Comparison of ENCODE assay signal across 19 cellular contexts in the genomic region with DNA sequence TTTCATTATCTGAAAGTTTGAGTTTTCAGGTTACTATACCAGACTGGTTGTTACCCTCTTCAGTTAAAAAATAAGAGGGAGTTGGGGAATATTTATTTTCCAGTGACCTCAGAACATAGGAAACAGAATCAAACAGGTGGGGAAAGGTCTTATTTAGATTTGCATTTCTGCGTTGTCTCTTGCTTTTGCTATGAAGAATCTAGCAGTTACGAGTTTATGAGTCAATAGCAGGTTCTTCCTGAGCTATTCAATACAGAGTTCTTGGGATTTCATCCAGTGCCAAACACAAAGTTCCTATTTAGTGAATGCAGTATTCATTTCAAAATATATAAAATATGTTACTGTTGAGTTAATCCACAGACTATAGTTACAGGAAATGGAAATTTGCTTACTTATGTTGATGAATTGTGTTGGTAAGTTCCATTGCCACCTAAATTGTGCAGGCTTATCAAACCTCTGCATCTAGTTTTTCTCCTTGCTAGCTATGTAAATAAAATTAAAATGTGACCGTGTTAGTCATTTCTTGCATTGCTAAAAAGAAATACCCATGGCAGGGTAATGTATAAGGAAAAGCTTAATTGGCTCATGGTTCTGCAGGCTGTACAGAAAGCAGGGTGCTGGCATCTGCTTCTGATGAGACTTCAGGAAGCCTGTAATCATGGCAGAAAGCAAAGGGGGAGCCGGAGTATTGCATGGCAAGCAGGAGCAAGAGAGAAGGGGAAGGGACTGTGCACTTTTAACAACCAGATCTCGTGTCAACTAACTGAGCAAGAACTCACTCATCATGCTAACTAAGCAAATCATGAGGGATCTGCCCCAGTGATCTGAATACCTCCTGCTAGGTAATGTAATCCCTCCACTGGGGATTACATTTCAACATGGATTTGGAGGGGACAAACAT.
DNase-seq lines count a peak whose midpoint lies in the region; ATAC-seq, FAIRE-seq and TF ChIP-seq lines count a peak whose summit lies in the region.
"Had no signal": no experiment of that assay in that cellular context is flagged by ENCODE, and none has a peak within 500 bp of the region (broad histone marks: within the 10 kb centered on the region; RNA-seq: fewer than 3 reads in every experiment).

No MANE protein-coding gene starts in this region.

- no peak overlapping the region for H3K4me3 Mint-ChIP-seq in GM23338
- H3K4me3 Mint-ChIP-seq: CD4-positive, alpha-beta memory T cell; naive thymus-derived CD8-positive, alpha-beta T cell; T-cell had no signal

- CTCF ChIA-PET in A673 (lab: Charles Lee) = no interaction called here

- H3K27ac ChIP-seq in A673 (ENCODE audit: low read depth, low read length, poor library complexity, severe bottlenecking) = peak overlapping the region; percentile 65
- no peak overlapping the region for H3K27ac ChIP-seq in GM23338 (ENCODE audit: low read depth)
- H3K27ac ChIP-seq: prostate gland, upper lobe of left lung had no signal

- no peaks in the 10 kb centered on the region for H3K9me2 ChIP-seq in GM23338 (ENCODE audit: insufficient read depth)

- intact Hi-C loops in A673 (cut with micrococcal nuclease; ENCODE audit: unreplicated experiment) = loop anchor here (5.0 kb wide), 1 partner anchor 243 kb away; no protein-coding TSS in a partner anchor

- no peak overlapping the region for H3K4me3 ChIP-seq in A673 (ENCODE audit: low read depth, low read length, poor library complexity, severe bottlenecking)
- no peak overlapping the region for H3K4me3 ChIP-seq in GM23338
- H3K4me3 ChIP-seq: prostate gland, upper lobe of left lung had no signal

- POLR2A ChIA-PET in A673 (lab: Charles Lee; ENCODE audit: low non-redundant PET) = no interaction called here

- H3K9me3 Mint-ChIP-seq in GM23338 = no peaks in the 10 kb centered on the region
- H3K9me3 Mint-ChIP-seq: CD4-positive, alpha-beta memory T cell; naive thymus-derived CD8-positive, alpha-beta T cell; T-cell had no signal

- H3K4me1 Mint-ChIP-seq in GM23338 = peaks cover 10% of the 10 kb centered on the region; the same call in 2 of the 3 replicates
- H3K4me1 Mint-ChIP-seq: CD4-positive, alpha-beta memory T cell; T-cell had no signal

- H3K9me3 ChIP-seq in A673 (ENCODE audit: low read depth, low read length, poor library complexity, severe bottlenecking) = no peaks in the 10 kb centered on the region
- H3K9me3 ChIP-seq: prostate gland, upper lobe of left lung had no signal

- peaks cover 7% of the 10 kb centered on the region; the same call in 2 of the 3 replicates for H3K36me3 Mint-ChIP-seq in GM23338 (ENCODE audit: low read depth)

- TF ChIP-seq CTCF in A673 (conservative IDR thresholded peaks at IDR 0.05; ENCODE audit: low read depth, low read length) = no peak
- TF ChIP-seq CTCF in GM23338 (conservative IDR thresholded peaks at IDR 0.05; ENCODE audit: low read depth in 2 of 2) = 0 out of 4 replicates have a peak, but pooled peaks of 1 of the 2 experiments have one; percentile 12

- no peaks in the 10 kb centered on the region for H3F3A ChIP-seq in GM23338 (replicated peaks; ENCODE audit: low read depth)

- ATAC-seq in GM23338 = peak; percentile 70
- ATAC-seq: naive thymus-derived CD8-positive, alpha-beta T cell; stimulated activated naive CD8-positive, alpha-beta T cell treated with anti-CD3 and anti-CD28 coated beads, Interleukin-15, Interleukin-2, amounts not matched to agents 100 U/mL and 50 U/mL, for 24 hours; T-cell had no signal

- H3K36me3 ChIP-seq in A673 (ENCODE audit: insufficient read depth, low read length, poor library complexity, severe bottlenecking) (no peaks in the 10 kb centered on the region), GM23338 (ENCODE audit: insufficient read depth) (no peaks in the 10 kb centered on the region)
- H3K36me3 ChIP-seq: prostate gland had no signal

- H4K20me1 ChIP-seq in GM23338 (replicated peaks; ENCODE audit: insufficient read depth) = no peaks in the 10 kb centered on the region

- no peak for FAIRE-seq in RCC 7860 (lab: Jason Lieb, UNC)

- no peak overlapping the region for H2AFZ ChIP-seq in GM23338

- DNase-seq in A673 (ENCODE audit: low spot score) (peak; percentile 60), GM23338 (ENCODE audit: low spot score) (peak; percentile 23), NCI-H526 treated with DMSO at 0.1 percent for 48 hours (lab: John Stamatoyannopoulos, UW) (peak; percentile 98), fibroblast of gingiva (ENCODE audit: low read depth) (peak; percentile 39), AML-193 (lab: John Stamatoyannopoulos, UW) (no peak), DMS79 (lab: John Stamatoyannopoulos, UW) (no peak), NCI-H1417 (lab: John Stamatoyannopoulos, UW) (no peak), RCC 7860 (ENCODE audit: low spot score) (no peak)
- DNase-seq: activated effector memory CD4-positive, alpha-beta T cell treated with anti-CD3 and anti-CD28 coated beads, Interleukin-2, amount 50 U/mL, for 16 hours; aorta; CD4-positive, alpha-beta memory T cell; HCEC 1CT; naive thymus-derived CD8-positive, alpha-beta T cell; NCI-H2081; NCI-H774; stimulated activated naive CD8-positive, alpha-beta T cell treated with anti-CD3 and anti-CD28 coated beads, Interleukin-15, Interleukin-2, amounts not matched to agents 100 U/mL and 50 U/mL, for 24 hours; T-cell; upper lobe of left lung had no signal

- BruUV-seq in A673 (replicated peaks; lab: Mats Ljungman, UMichigan) = no TSS peak

- no peaks in the 10 kb centered on the region for H3K27me3 Mint-ChIP-seq in GM23338 (ENCODE audit: insufficient read depth, low read depth, poor library complexity)
- H3K27me3 Mint-ChIP-seq: CD4-positive, alpha-beta memory T cell; naive thymus-derived CD8-positive, alpha-beta T cell; T-cell had no signal

- H3K4me1 ChIP-seq in A673 (ENCODE audit: insufficient read depth, low read length, poor library complexity, severe bottlenecking) = peaks cover 25% of the 10 kb centered on the region
- peaks cover 13% of the 10 kb centered on the region; the same call in 1 of the 2 replicates for H3K4me1 ChIP-seq in GM23338 (ENCODE audit: insufficient read depth)
- H3K4me1 ChIP-seq: prostate gland, upper lobe of left lung had no signal

- H3K79me2 ChIP-seq in GM23338 (replicated peaks; ENCODE audit: insufficient read depth) = no peaks in the 10 kb centered on the region

- peak overlapping the region; percentile 41 for H3K27ac Mint-ChIP-seq in GM23338
- H3K27ac Mint-ChIP-seq: T-cell had no signal

- H3K27me3 ChIP-seq in A673 (replicated peaks; ENCODE audit: insufficient read depth, low read depth, low read length, poor library complexity) = no peaks in the 10 kb centered on the region
- no peaks in the 10 kb centered on the region for H3K27me3 ChIP-seq in GM23338 (ENCODE audit: insufficient read depth)
- H3K27me3 ChIP-seq: upper lobe of left lung had no signal

- no peak overlapping the region for H3K4me2 ChIP-seq in GM23338

TF ChIP-seq in GM23338, 12 proteins besides CTCF, POLR2A, EP300 and RAD21 (continues in another document):
- TF ChIP-seq NANOG (IDR thresholded peaks at IDR 0.05; ENCODE audit: borderline replicate concordance) = no peak
- TF ChIP-seq, protein P1, sequence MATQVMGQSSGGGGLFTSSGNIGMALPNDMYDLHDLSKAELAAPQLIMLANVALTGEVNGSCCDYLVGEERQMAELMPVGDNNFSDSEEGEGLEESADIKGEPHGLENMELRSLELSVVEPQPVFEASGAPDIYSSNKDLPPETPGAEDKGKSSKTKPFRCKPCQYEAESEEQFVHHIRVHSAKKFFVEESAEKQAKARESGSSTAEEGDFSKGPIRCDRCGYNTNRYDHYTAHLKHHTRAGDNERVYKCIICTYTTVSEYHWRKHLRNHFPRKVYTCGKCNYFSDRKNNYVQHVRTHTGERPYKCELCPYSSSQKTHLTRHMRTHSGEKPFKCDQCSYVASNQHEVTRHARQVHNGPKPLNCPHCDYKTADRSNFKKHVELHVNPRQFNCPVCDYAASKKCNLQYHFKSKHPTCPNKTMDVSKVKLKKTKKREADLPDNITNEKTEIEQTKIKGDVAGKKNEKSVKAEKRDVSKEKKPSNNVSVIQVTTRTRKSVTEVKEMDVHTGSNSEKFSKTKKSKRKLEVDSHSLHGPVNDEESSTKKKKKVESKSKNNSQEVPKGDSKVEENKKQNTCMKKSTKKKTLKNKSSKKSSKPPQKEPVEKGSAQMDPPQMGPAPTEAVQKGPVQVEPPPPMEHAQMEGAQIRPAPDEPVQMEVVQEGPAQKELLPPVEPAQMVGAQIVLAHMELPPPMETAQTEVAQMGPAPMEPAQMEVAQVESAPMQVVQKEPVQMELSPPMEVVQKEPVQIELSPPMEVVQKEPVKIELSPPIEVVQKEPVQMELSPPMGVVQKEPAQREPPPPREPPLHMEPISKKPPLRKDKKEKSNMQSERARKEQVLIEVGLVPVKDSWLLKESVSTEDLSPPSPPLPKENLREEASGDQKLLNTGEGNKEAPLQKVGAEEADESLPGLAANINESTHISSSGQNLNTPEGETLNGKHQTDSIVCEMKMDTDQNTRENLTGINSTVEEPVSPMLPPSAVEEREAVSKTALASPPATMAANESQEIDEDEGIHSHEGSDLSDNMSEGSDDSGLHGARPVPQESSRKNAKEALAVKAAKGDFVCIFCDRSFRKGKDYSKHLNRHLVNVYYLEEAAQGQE (IDR thresholded peaks at IDR 0.05; ENCODE audit: unreplicated experiment) = no peak

Comparison
In these comparisons a context has a peak if more than half of its experiments do, and no peak if none do; other contexts are left out.
1. DNase-seq: peak in A673 (single experiment), GM23338 (single experiment), NCI-H526 treated with DMSO at 0.1 percent for 48 hours (single experiment) and fibroblast of gingiva (single experiment); none in AML-193 (0 of 2), DMS79 (single experiment), NCI-H1417 (0 of 3) and RCC 7860 (single experiment).